In the genomic region with DNA sequence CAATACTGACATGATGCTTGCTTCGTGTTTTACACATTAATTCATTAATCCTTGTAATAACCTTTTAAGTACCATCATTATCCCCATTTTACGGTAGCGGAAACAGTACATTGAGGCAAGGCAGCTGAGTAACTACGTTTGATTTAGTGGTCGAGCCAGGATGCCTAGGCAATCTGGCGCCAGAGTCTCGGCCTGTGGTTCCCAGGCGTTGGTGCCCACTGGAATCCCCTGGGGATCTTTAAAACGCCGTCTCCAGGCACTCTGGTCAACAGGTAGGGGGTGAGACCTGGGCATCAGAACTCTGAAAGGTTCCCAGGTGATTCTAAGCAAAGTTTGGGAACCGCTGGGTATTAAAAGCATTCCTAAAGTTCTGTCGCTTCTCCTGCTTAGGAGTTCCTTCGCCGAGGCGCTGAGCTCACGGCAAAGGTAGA, we compare ENCODE assay signal across 1 cellular context.
TF ChIP-seq lines count a peak whose summit lies in the region.

No MANE protein-coding gene starts in this region.

TF ChIP-seq in HepG2, 621 proteins besides CTCF, POLR2A, EP300 and RAD21 (continued from another document):
- TF ChIP-seq HMGXB3 (CRISPR knock-in tag; IDR thresholded peaks at IDR 0.05; ENCODE audit: borderline replicate concordance) (no peak), MAFF (IDR thresholded peaks at IDR 0.05; ENCODE audit: low read depth, low read length) (no peak), RBAK (CRISPR knock-in tag; IDR thresholded peaks at IDR 0.05) (no peak), ZNF136 (CRISPR knock-in tag; IDR thresholded peaks at IDR 0.05; ENCODE audit: low read depth) (0 out of 2 replicates have a peak, but pooled peaks have one; percentile 22), HNRNPL (IDR thresholded peaks at IDR 0.05; ENCODE audit: low read depth, low read length) (no peak), KDM1A (CRISPR knock-in tag; IDR thresholded peaks at IDR 0.05) (no peak), NFYB (CRISPR knock-in tag; IDR thresholded peaks at IDR 0.05) (no peak), AFF4 (CRISPR knock-in tag; IDR thresholded peaks at IDR 0.05) (no peak), ZNF562 (CRISPR knock-in tag; IDR thresholded peaks at IDR 0.05; ENCODE audit: borderline replicate concordance) (no peak), PAF1 (CRISPR knock-in tag; IDR thresholded peaks at IDR 0.05) (no peak), ZNF280D (CRISPR knock-in tag; IDR thresholded peaks at IDR 0.05) (no peak), GPBP1L1 (CRISPR knock-in tag; IDR thresholded peaks at IDR 0.05) (no peak)
- TF ChIP-seq, protein P1, sequence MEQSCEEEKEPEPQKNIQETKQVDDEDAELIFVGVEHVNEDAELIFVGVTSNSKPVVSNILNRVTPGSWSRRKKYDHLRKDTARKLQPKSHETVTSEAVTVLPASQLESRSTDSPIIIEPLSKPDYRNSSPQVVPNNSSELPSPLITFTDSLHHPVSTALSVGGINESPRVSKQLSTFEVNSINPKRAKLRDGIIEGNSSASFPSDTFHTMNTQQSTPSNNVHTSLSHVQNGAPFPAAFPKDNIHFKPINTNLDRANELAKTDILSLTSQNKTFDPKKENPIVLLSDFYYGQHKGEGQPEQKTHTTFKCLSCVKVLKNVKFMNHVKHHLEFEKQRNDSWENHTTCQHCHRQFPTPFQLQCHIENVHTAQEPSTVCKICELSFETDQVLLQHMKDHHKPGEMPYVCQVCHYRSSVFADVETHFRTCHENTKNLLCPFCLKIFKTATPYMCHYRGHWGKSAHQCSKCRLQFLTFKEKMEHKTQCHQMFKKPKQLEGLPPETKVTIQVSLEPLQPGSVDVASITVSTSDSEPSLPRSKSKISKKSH (CRISPR knock-in tag; IDR thresholded peaks at IDR 0.05; ENCODE audit: borderline replicate concordance): no peak
- TF ChIP-seq, protein P2, sequence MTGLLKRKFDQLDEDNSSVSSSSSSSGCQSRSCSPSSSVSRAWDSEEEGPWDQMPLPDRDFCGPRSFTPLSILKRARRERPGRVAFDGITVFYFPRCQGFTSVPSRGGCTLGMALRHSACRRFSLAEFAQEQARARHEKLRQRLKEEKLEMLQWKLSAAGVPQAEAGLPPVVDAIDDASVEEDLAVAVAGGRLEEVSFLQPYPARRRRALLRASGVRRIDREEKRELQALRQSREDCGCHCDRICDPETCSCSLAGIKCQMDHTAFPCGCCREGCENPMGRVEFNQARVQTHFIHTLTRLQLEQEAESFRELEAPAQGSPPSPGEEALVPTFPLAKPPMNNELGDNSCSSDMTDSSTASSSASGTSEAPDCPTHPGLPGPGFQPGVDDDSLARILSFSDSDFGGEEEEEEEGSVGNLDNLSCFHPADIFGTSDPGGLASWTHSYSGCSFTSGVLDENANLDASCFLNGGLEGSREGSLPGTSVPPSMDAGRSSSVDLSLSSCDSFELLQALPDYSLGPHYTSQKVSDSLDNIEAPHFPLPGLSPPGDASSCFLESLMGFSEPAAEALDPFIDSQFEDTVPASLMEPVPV (CRISPR knock-in tag; IDR thresholded peaks at IDR 0.05): no peak
